8 cellular contexts compared by ENCODE assay signal in genomic region chr19:6087074-6087506, GRCh38. TPM values are rescaled to one million over a fixed set of nuclear protein-coding genes. Genes with fewer than 3 reads are reported as not detected.
DNase-seq lines count a peak whose midpoint lies in the region; ATAC-seq and TF ChIP-seq lines count a peak whose summit lies in the region.

No MANE protein-coding gene starts in this region.

- H3K9me3 Mint-ChIP-seq in T-helper 2 cell treated with Interferon-gamma antibody and Interleukin-4, amounts not matched to agents 5 μg/mL and 100 μg/mL, for 36 hours, result no peaks in the 10 kb centered on the region

- H3K4me3 Mint-ChIP-seq in T-helper 2 cell treated with Interferon-gamma antibody and Interleukin-4, amounts not matched to agents 5 μg/mL and 100 μg/mL, for 36 hours, result peak overlapping the region; percentile 65

- no peaks in the 10 kb centered on the region for H3K36me3 Mint-ChIP-seq in T-helper 2 cell treated with Interferon-gamma antibody and Interleukin-4, amounts not matched to agents 5 μg/mL and 100 μg/mL, for 36 hours (ENCODE audit: low read depth)

- ATAC-seq in HG03520 (IDR thresholded peaks at IDR 0.05; ENCODE audit: unreplicated experiment) (peak; percentile 52), thoracic aorta (ENCODE audit: insufficient number of reproducible peaks, low FRiP score, low read depth) (no peak), GM21367 (IDR thresholded peaks at IDR 0.05; ENCODE audit: unreplicated experiment) (no peak)

- no peaks in the 10 kb centered on the region for H3K36me3 ChIP-seq in thoracic aorta

- H3K27me3 ChIP-seq in thoracic aorta (replicated peaks; ENCODE audit: insufficient read depth), result no peaks in the 10 kb centered on the region

- H3K27ac Mint-ChIP-seq in T-helper 2 cell treated with Interferon-gamma antibody and Interleukin-4, amounts not matched to agents 5 μg/mL and 100 μg/mL, for 36 hours, result peak overlapping the region; percentile 8

- no peak for TF ChIP-seq CTCF in thoracic aorta (IDR thresholded peaks at IDR 0.05)

- H3K27me3 Mint-ChIP-seq in T-helper 2 cell treated with Interferon-gamma antibody and Interleukin-4, amounts not matched to agents 5 μg/mL and 100 μg/mL, for 36 hours (ENCODE audit: low read depth), result peaks cover 3% of the 10 kb centered on the region

- peak overlapping the region; percentile 86 to 98 for H3K27ac ChIP-seq in thoracic aorta

- no peaks in the 10 kb centered on the region for H3K9me3 ChIP-seq in thoracic aorta

- peak overlapping the region; percentile 34 for H3K4me3 ChIP-seq in thoracic aorta

- peaks cover 20% of the 10 kb centered on the region for H3K4me1 Mint-ChIP-seq in T-helper 2 cell treated with Interferon-gamma antibody and Interleukin-4, amounts not matched to agents 5 μg/mL and 100 μg/mL, for 36 hours (ENCODE audit: low read depth)

- H3K4me1 ChIP-seq in thoracic aorta (ENCODE audit: control insufficient read depth in 1 of 2, low read depth in 2 of 2), result peaks cover 29 to 71% of the 10 kb centered on the region in 2 donors

- DNase-seq in NCI-H2107 treated with DMSO at 0.1 percent for 48 hours (lab: John Stamatoyannopoulos, UW; ENCODE audit: unreplicated experiment), result peak; percentile 43
- DNase-seq in NCI-H2107 (lab: John Stamatoyannopoulos, UW), result no peak
- no peak for DNase-seq in T-helper 2 cell treated with Interferon-gamma antibody and Interleukin-4, amounts not matched to agents 5 μg/mL and 100 μg/mL, for 36 hours (ENCODE audit: low spot score)
- peak; percentile 96 for DNase-seq in islet precursor cell
- DNase-seq in thoracic aorta (ENCODE audit: low spot score), result no peak
- no peak for DNase-seq in stimulated activated CD4-positive, alpha-beta T cell treated with anti-CD3 and anti-CD28 coated beads, Interleukin-1b, Interleukin-23, amount 100 ng/mL, for 48 hours

RNA-seq across cellular contexts. Expression of gene RFX2, which starts 23.2 kb away (rescaled TPM):
- 10 to 100 TPM; 21.7 to 30.3 TPM for total RNA-seq in thoracic aorta

RNA-seq across cellular contexts. Expression of gene ACSBG2, which starts 48.4 kb away (rescaled TPM):
- total RNA-seq in thoracic aorta, result 1 to 10 TPM in 1 of 2 donors, not detected in 1; 1.6 TPM

Comparison
In these comparisons a context has a peak if more than half of its experiments do, and no peak if none do; other contexts are left out.
1. DNase-seq: peak in NCI-H2107 treated with DMSO at 0.1 percent for 48 hours (single experiment) and islet precursor cell (single experiment); none in NCI-H2107 (single experiment), T-helper 2 cell treated with Interferon-gamma antibody and Interleukin-4, amounts not matched to agents 5 μg/mL and 100 μg/mL, for 36 hours (single experiment), thoracic aorta (single experiment) and stimulated activated CD4-positive, alpha-beta T cell treated with anti-CD3 and anti-CD28 coated beads, Interleukin-1b, Interleukin-23, amount 100 ng/mL, for 48 hours (single experiment).